ENCODE assay signal across 2 cellular contexts in genomic region chr2:108026095-108026794, GRCh38.
TF ChIP-seq lines count a peak whose summit lies in the region.

No MANE protein-coding gene starts in this region.

TF ChIP-seq in HepG2, 621 proteins besides CTCF, POLR2A, EP300 and RAD21:
- TF ChIP-seq MAFK (conservative IDR thresholded peaks at IDR 0.05 in 1 of 2, IDR thresholded peaks at IDR 0.05 in 1 of 2; ENCODE audit: low read length in 2 of 2) (peak; percentile 94 to 96), MAFF (IDR thresholded peaks at IDR 0.05; ENCODE audit: low read depth, low read length) (peak; percentile 95), ZFAT (CRISPR knock-in tag; conservative IDR thresholded peaks at IDR 0.05) (no peak)

TF ChIP-seq in IMR-90, 13 proteins besides CTCF, POLR2A, EP300 and RAD21:
- TF ChIP-seq MAFK (IDR thresholded peaks at IDR 0.05; ENCODE audit: low read depth, low read length) (peak; percentile 89), BHLHE40 (IDR thresholded peaks at IDR 0.05; ENCODE audit: low read depth, low read length) (no peak)
TF ChIP-seq in IMR-90: peak in this region for 1.
